ENCODE assay signal across 1 cellular context in the genomic region with DNA sequence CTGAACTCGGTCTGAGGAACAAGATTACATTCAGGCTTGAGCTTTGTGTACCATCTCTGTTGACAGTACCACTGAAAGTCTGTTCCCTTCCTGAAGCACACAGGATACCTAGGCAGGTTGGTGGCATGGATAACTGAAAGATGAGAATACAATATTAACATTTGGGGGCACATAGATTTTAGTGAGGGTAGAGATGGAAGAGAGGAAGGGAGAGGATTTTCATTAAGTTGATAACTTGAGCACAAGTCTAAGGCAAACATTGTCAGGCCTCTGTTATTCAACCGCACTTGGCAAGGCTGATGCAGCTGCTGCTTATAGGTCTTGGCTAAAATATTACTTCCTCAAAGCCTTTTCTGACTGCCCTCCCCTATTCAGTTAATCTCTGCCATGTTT.
A peak's percentile ranks its signal among the peaks of the same experiment; 100 is the strongest.
TF ChIP-seq lines count a peak whose summit lies in the region.

No MANE protein-coding gene starts in this region.

TF ChIP-seq in H1, 55 proteins besides CTCF, POLR2A, EP300 and RAD21:
- 0 out of 2 replicates have a peak, but pooled peaks have one; percentile 9 for TF ChIP-seq USF2 (IDR thresholded peaks at IDR 0.05; ENCODE audit: low read length)
- no peak for TF ChIP-seq BRCA1 (IDR thresholded peaks at IDR 0.05; ENCODE audit: low read depth, low read length)
- TF ChIP-seq POLR2AphosphoS5 (IDR thresholded peaks at IDR 0.05; ENCODE audit: low read depth, low read length): peak; percentile 85
